Comparison of ENCODE assay signal across 8 cellular contexts in genomic region chr5:176361437-176362097, GRCh38. TPM values are rescaled to one million over a fixed set of nuclear protein-coding genes. Genes with fewer than 3 reads are reported as not detected.
DNase-seq lines count a peak whose midpoint lies in the region; ATAC-seq and TF ChIP-seq lines count a peak whose summit lies in the region.

KIAA1191 (minus strand) TSS chr5:176361764; CDS start chr5:176359508, 2,256 bp downstream.

- peaks cover 43% of the 10 kb centered on the region for H3K79me2 ChIP-seq in PC-3 (ENCODE audit: low read length)

- H3K9me2 ChIP-seq in PC-3 (replicated peaks; ENCODE audit: low read length) = no peaks in the 10 kb centered on the region

- H3K4me1 ChIP-seq in PC-3 (ENCODE audit: insufficient read depth, low read length) (peaks cover 11% of the 10 kb centered on the region; the same call in 1 of the 2 replicates), mucosa of stomach (ENCODE audit: control insufficient read depth, insufficient read depth, low read length) (peaks cover 14% of the 10 kb centered on the region)

- ATAC-seq in GM21619 (IDR thresholded peaks at IDR 0.05; ENCODE audit: unreplicated experiment) = peak; percentile 86
- peak; percentile 96 for ATAC-seq in PC-3

- 0 out of 2 replicates have a peak, but pooled peaks cover 4% of the 10 kb centered on the region for H4K20me1 ChIP-seq in PC-3 (ENCODE audit: low read length)

- H3K9ac ChIP-seq in PC-3 (ENCODE audit: low read length) (peak within 1 kb of the TSS; percentile 84), mucosa of stomach (ENCODE audit: low read length) (peak within 1 kb of the TSS; percentile 97)

- H3F3A ChIP-seq in PC-3 (ENCODE audit: low read length, unreplicated experiment) = no peaks in the 10 kb centered on the region

- TF ChIP-seq CTCF in PC-3 (conservative IDR thresholded peaks at IDR 0.05; ENCODE audit: low read depth, low read length) = no peak

- H2AFZ ChIP-seq in PC-3 (ENCODE audit: low read length) = peak within 1 kb of the TSS; percentile 81

- peak within 1 kb of the TSS; percentile 89 for H3K4me3 ChIP-seq in Jurkat, Clone E6-1 (ENCODE audit: low read length)
- peak within 1 kb of the TSS; percentile 95 for H3K4me3 ChIP-seq in PC-3 (ENCODE audit: low read length)
- H3K4me3 ChIP-seq in mucosa of stomach (ENCODE audit: low read length) = peak within 1 kb of the TSS; percentile 97

- peak; percentile 84 for DNase-seq in DMS53 treated with DMSO at 0.1 percent for 48 hours (lab: John Stamatoyannopoulos, UW; ENCODE audit: unreplicated experiment)
- peak; percentile 91 for DNase-seq in Jurkat, Clone E6-1 (ENCODE audit: low read depth, low spot score)
- DNase-seq in PC-3 = peak; percentile 87
- DNase-seq in activated T-cell treated with anti-CD3 and anti-CD28 coated beads, Interleukin-2, amount 50 U/mL, for 1 hour = peak; percentile 92
- peak; percentile 93 to 95 for DNase-seq in erythroblast (lab: John Stamatoyannopoulos, UW)
- DNase-seq in stimulated activated CD8-positive, alpha-beta memory T cell treated with anti-CD3 and anti-CD28 coated beads, Interleukin-7, amount 100 ng/mL, for 1 hour (ENCODE audit: low read depth in 2 of 2) = peak; percentile 80 to 90

- peaks cover 5% of the 10 kb centered on the region; the same call in 1 of the 2 replicates for H3K36me3 ChIP-seq in PC-3 (ENCODE audit: low read depth, low read length)
- no peaks in the 10 kb centered on the region for H3K36me3 ChIP-seq in mucosa of stomach (ENCODE audit: control insufficient read depth, insufficient read depth, low read length)

- peak within 1 kb of the TSS; percentile 85 for H3K4me2 ChIP-seq in PC-3 (ENCODE audit: low read length)

- H3K27ac ChIP-seq in PC-3 (ENCODE audit: low read length) = no peak within 1 kb of the TSS

- CTCF ChIA-PET in PC-3 (lab: Charles Lee) = no interaction called here

- no peaks in the 10 kb centered on the region for H3K9me3 ChIP-seq in PC-3 (ENCODE audit: low read length)
- H3K9me3 ChIP-seq in mucosa of stomach (ENCODE audit: control insufficient read depth, low read length) = no peaks in the 10 kb centered on the region

- no TSS peak for BruUV-seq in PC-3 (replicated peaks; lab: Mats Ljungman, UMichigan)

- POLR2A ChIA-PET in PC-3 (lab: Charles Lee; ENCODE audit: unreplicated experiment) = interaction anchor here (0.6 to 0.7 kb wide), 3 partner anchors 9 to 1364 kb away, joined by 3 to 5 read pairs (median 4); no protein-coding TSS in a partner anchor

- peak; percentile 85 for TF ChIP-seq POLR2A in erythroblast (IDR thresholded peaks at IDR 0.05; ENCODE audit: low read length)

- H3K27me3 ChIP-seq in PC-3 (ENCODE audit: low read length) (no peaks in the 10 kb centered on the region), mucosa of stomach (ENCODE audit: control insufficient read depth, insufficient read depth, low read length) (peaks cover 18% of the 10 kb centered on the region)

- intact Hi-C loops in PC-3 (cut with micrococcal nuclease) = loop anchor here (2.0 kb wide), 1 partner anchor 53 kb away; no protein-coding TSS in a partner anchor

RNA-seq across cellular contexts. Expression of gene KIAA1191, which starts in this region (rescaled TPM):
- 54.7 TPM for polyA plus RNA-seq in Jurkat, Clone E6-1 (2012; ENCODE audit: insufficient read depth, insufficient read length)
- total RNA-seq in PC-3 (2014; rRNA removed) = 69.5 and 81.1 TPM in 2 replicates
